10 cellular contexts compared by ENCODE assay signal in genomic region chr1:243712890-243713425, GRCh38.
DNase-seq lines count a peak whose midpoint lies in the region; FAIRE-seq and TF ChIP-seq lines count a peak whose summit lies in the region.
"Had no signal": no experiment of that assay in that cellular context is flagged by ENCODE, and none has a peak within 500 bp of the region (broad histone marks: within the 10 kb centered on the region; RNA-seq: fewer than 3 reads in every experiment).

No MANE protein-coding gene starts in this region.

- no peaks in the 10 kb centered on the region for H3K9me3 Mint-ChIP-seq in mesothelial cell of epicardium
- no peaks in the 10 kb centered on the region for H3K9me3 Mint-ChIP-seq in activated T-helper 1 cell treated with anti-CD3 and anti-CD28 coated beads, Interleukin-12 subunit alpha, Interleukin-12 subunit beta, Interleukin-2, Interleukin-4 antibody, amounts not matched to agents 30 ng/mL and 10 ng/mL and 1 ng/mL, durations not matched to agents 14 hours and 24 hours and 36 hours
- H3K9me3 Mint-ChIP-seq: activated T-helper 17 cell treated with anti-CD3 and anti-CD28 coated beads, Interleukin-2, amount 50 U/mL, for 72 hours had no signal

- H3K9ac ChIP-seq in colonic mucosa (ENCODE audit: low read depth in 2 of 2, low read length in 2 of 2): no peak overlapping the region

- peak overlapping the region; percentile 22 for H3K4me3 Mint-ChIP-seq in mesothelial cell of epicardium
- H3K4me3 Mint-ChIP-seq in activated T-helper 1 cell treated with anti-CD3 and anti-CD28 coated beads, Interleukin-12 subunit alpha, Interleukin-12 subunit beta, Interleukin-2, Interleukin-4 antibody, amounts not matched to agents 30 ng/mL and 10 ng/mL and 1 ng/mL, durations not matched to agents 14 hours and 24 hours and 36 hours: no peak overlapping the region
- H3K4me3 Mint-ChIP-seq: activated T-helper 17 cell treated with anti-CD3 and anti-CD28 coated beads, Interleukin-2, amount 50 U/mL, for 72 hours had no signal

- H3K36me3 ChIP-seq in WERI-Rb-1 (no peaks in the 10 kb centered on the region), colonic mucosa (no peaks in the 10 kb centered on the region)

- peak; percentile 92 for DNase-seq in DMS 273 treated with DMSO at 0.1 percent for 48 hours (lab: John Stamatoyannopoulos, UW)
- peak; percentile 90 for DNase-seq in NCI-H1105 treated with DMSO at 0.1 percent for 48 hours (lab: John Stamatoyannopoulos, UW)
- DNase-seq in WERI-Rb-1: no peak
- DNase-seq in mesothelial cell of epicardium (ENCODE audit: low spot score in 2 of 2, unreplicated experiment in 2 of 2): no peak
- DNase-seq in colonic mucosa: no peak
- no peak for DNase-seq in frontal cortex (ENCODE audit: low spot score in 2 of 2)
- no peak for DNase-seq in activated T-helper 1 cell treated with anti-CD3 and anti-CD28 coated beads, Interleukin-12 subunit alpha, Interleukin-12 subunit beta, Interleukin-2, Interleukin-4 antibody, amounts not matched to agents 30 ng/mL and 10 ng/mL and 1 ng/mL, durations not matched to agents 14 hours and 24 hours and 36 hours (ENCODE audit: low spot score)
- DNase-seq in stimulated activated CD4-positive, alpha-beta T cell treated with anti-CD3 and anti-CD28 coated beads, Interleukin-15, amount 100 ng/mL, for 24 hours: no peak
- DNase-seq: MM.1S had no signal

- peak; percentile 24; the same call in 1 of the 2 replicates for TF ChIP-seq CTCF in WERI-Rb-1 (IDR thresholded peaks at IDR 0.05; ENCODE audit: low read depth, low read length)
- TF ChIP-seq CTCF in mesothelial cell of epicardium (IDR thresholded peaks at IDR 0.05; ENCODE audit: unreplicated experiment): peak; percentile 37
- no peak for TF ChIP-seq CTCF in colonic mucosa (IDR thresholded peaks at IDR 0.05)

- FAIRE-seq in frontal cortex (lab: Jason Lieb, UNC): no peak

- peak overlapping the region; percentile 63 for H3K4me3 ChIP-seq in WERI-Rb-1 (ENCODE audit: low read depth, low read length)
- H3K4me3 ChIP-seq in colonic mucosa: no peak overlapping the region

- no peaks in the 10 kb centered on the region for H3K4me1 ChIP-seq in colonic mucosa

- H3K27me3 ChIP-seq in WERI-Rb-1 (ENCODE audit: insufficient read depth, low read depth, severe bottlenecking) (no peaks in the 10 kb centered on the region), colonic mucosa (no peaks in the 10 kb centered on the region)

- peaks cover 2% of the 10 kb centered on the region for H3K36me3 Mint-ChIP-seq in mesothelial cell of epicardium
- H3K36me3 Mint-ChIP-seq in activated T-helper 1 cell treated with anti-CD3 and anti-CD28 coated beads, Interleukin-12 subunit alpha, Interleukin-12 subunit beta, Interleukin-2, Interleukin-4 antibody, amounts not matched to agents 30 ng/mL and 10 ng/mL and 1 ng/mL, durations not matched to agents 14 hours and 24 hours and 36 hours (ENCODE audit: low read depth): no peaks in the 10 kb centered on the region

- intact Hi-C loops in colonic mucosa (cut with DNase I): no loop called here
- intact Hi-C loops in activated T-helper 1 cell treated with anti-CD3 and anti-CD28 coated beads, Interleukin-12 subunit alpha, Interleukin-12 subunit beta, Interleukin-2, Interleukin-4 antibody, amounts not matched to agents 30 ng/mL and 10 ng/mL and 1 ng/mL, durations not matched to agents 14 hours and 24 hours and 36 hours (cut with micrococcal nuclease): no loop called here

- H3K27ac Mint-ChIP-seq in mesothelial cell of epicardium: peak overlapping the region; percentile 60
- no peak overlapping the region for H3K27ac Mint-ChIP-seq in activated T-helper 1 cell treated with anti-CD3 and anti-CD28 coated beads, Interleukin-12 subunit alpha, Interleukin-12 subunit beta, Interleukin-2, Interleukin-4 antibody, amounts not matched to agents 30 ng/mL and 10 ng/mL and 1 ng/mL, durations not matched to agents 14 hours and 24 hours and 36 hours
- H3K27ac Mint-ChIP-seq: activated T-helper 17 cell treated with anti-CD3 and anti-CD28 coated beads, Interleukin-2, amount 50 U/mL, for 72 hours had no signal

- H3K4me1 Mint-ChIP-seq in mesothelial cell of epicardium: peaks cover 46% of the 10 kb centered on the region
- peaks cover 6% of the 10 kb centered on the region for H3K4me1 Mint-ChIP-seq in activated T-helper 1 cell treated with anti-CD3 and anti-CD28 coated beads, Interleukin-12 subunit alpha, Interleukin-12 subunit beta, Interleukin-2, Interleukin-4 antibody, amounts not matched to agents 30 ng/mL and 10 ng/mL and 1 ng/mL, durations not matched to agents 14 hours and 24 hours and 36 hours (ENCODE audit: low read depth)

- H3K27me3 Mint-ChIP-seq in mesothelial cell of epicardium (ENCODE audit: low read depth): no peaks in the 10 kb centered on the region
- H3K27me3 Mint-ChIP-seq in activated T-helper 1 cell treated with anti-CD3 and anti-CD28 coated beads, Interleukin-12 subunit alpha, Interleukin-12 subunit beta, Interleukin-2, Interleukin-4 antibody, amounts not matched to agents 30 ng/mL and 10 ng/mL and 1 ng/mL, durations not matched to agents 14 hours and 24 hours and 36 hours (ENCODE audit: insufficient read depth): peaks cover 2% of the 10 kb centered on the region
- H3K27me3 Mint-ChIP-seq: activated T-helper 17 cell treated with anti-CD3 and anti-CD28 coated beads, Interleukin-2, amount 50 U/mL, for 72 hours had no signal

- H3K27ac ChIP-seq in WERI-Rb-1 (peak overlapping the region; percentile 61), colonic mucosa (no peak overlapping the region)

- H3K9me3 ChIP-seq in WERI-Rb-1 (ENCODE audit: severe bottlenecking) (no peaks in the 10 kb centered on the region), colonic mucosa (no peaks in the 10 kb centered on the region)

Comparison
In these comparisons a context has a peak if more than half of its experiments do, and no peak if none do; other contexts are left out.
1. DNase-seq: peak in DMS 273 treated with DMSO at 0.1 percent for 48 hours (single experiment) and NCI-H1105 treated with DMSO at 0.1 percent for 48 hours (single experiment); none in WERI-Rb-1 (single experiment), mesothelial cell of epicardium (0 of 2), colonic mucosa (single experiment), frontal cortex (0 of 2), activated T-helper 1 cell treated with anti-CD3 and anti-CD28 coated beads, Interleukin-12 subunit alpha, Interleukin-12 subunit beta, Interleukin-2, Interleukin-4 antibody, amounts not matched to agents 30 ng/mL and 10 ng/mL and 1 ng/mL, durations not matched to agents 14 hours and 24 hours and 36 hours (single experiment) and stimulated activated CD4-positive, alpha-beta T cell treated with anti-CD3 and anti-CD28 coated beads, Interleukin-15, amount 100 ng/mL, for 24 hours (single experiment).